8 cellular contexts compared by ENCODE assay signal in the genomic region with DNA sequence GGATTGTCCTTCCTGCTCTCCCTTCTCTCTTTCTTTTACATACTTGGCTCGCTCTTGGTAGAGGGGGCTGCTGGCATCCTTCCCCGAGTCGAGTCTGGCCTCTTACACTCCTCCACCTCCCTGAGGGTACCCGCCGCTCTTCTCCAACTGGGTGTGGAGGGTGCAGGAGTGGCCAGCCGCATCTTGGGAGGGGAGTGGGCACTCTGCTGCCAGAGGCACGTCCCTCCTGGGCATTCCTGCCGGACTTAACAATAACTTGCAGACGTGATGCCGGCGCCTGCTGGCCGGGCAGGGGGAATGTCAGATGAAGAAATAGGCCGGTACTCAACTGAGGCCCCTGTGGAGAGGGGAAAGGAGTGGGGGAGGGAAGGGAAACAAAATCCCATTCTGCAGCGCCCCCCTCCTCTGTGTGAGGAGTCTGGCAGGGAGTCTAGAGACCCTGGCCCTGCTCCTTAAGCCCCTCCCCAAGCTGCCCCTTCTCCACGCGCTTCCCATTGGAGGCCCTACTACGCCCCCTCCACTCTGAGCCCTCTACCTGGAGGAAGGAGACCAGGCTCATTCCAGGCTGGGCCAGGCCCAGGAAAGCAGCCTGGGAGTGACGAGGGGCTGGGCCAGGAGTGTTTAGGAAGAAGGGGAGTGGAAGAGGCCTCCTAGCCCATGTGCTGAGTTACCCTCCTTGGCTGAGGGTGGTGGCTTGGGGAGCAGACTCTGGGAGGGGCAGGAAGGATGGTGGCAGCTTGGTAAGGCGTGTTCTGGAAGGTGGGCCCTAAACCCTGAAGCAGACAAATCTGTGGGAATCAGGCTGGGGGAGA. TPM values are rescaled to one million over a fixed set of nuclear protein-coding genes. Genes with fewer than 3 reads are reported as not detected.
DNase-seq lines count a peak whose midpoint lies in the region; ATAC-seq and TF ChIP-seq lines count a peak whose summit lies in the region.

No MANE protein-coding gene starts in this region.

- H3K27me3 Mint-ChIP-seq in activated naive CD4-positive, alpha-beta T cell treated with anti-CD3 and anti-CD28 coated beads for 36 hours (ENCODE audit: low read depth), result no peaks in the 10 kb centered on the region
- peaks cover 20% of the 10 kb centered on the region for H3K27me3 Mint-ChIP-seq in endodermal cell (ENCODE audit: insufficient read depth)

- H3K27ac Mint-ChIP-seq in activated naive CD4-positive, alpha-beta T cell treated with anti-CD3 and anti-CD28 coated beads for 36 hours, result peak overlapping the region; percentile 80
- peak overlapping the region; percentile 97 for H3K27ac Mint-ChIP-seq in endodermal cell

- H3K27me3 ChIP-seq in endodermal cell (ENCODE audit: control insufficient read depth, insufficient read depth, low read length, poor library complexity, severe bottlenecking), result no peaks in the 10 kb centered on the region
- H3K27me3 ChIP-seq in mucosa of rectum (ENCODE audit: control insufficient read depth in 2 of 2, insufficient read depth in 2 of 2, low read length in 2 of 2), result no peaks in the 10 kb centered on the region
- no peaks in the 10 kb centered on the region for H3K27me3 ChIP-seq in aorta (ENCODE audit: control insufficient read depth in 1 of 2, insufficient read depth in 2 of 2, low read length in 1 of 2)

- CTCF ChIA-PET in activated naive CD4-positive, alpha-beta T cell treated with anti-CD3 and anti-CD28 coated beads for 36 hours (lab: Charles Lee), result interaction anchor here (0.5 to 4.6 kb wide), 6 partner anchors 25 to 349 kb away, joined by 3 to 82 read pairs (median 6); no protein-coding TSS in a partner anchor

- peaks cover 4% of the 10 kb centered on the region for H3K36me3 ChIP-seq in endodermal cell (ENCODE audit: control insufficient read depth, insufficient read depth, low read length)
- no peaks in the 10 kb centered on the region for H3K36me3 ChIP-seq in mucosa of rectum (ENCODE audit: control insufficient read depth in 2 of 2, insufficient read depth in 2 of 2, low read length in 2 of 2)
- H3K36me3 ChIP-seq in aorta (ENCODE audit: control insufficient read depth in 1 of 2, insufficient read depth in 2 of 2, low read length in 1 of 2), result no peaks in the 10 kb centered on the region

- H3K4me1 ChIP-seq in endodermal cell (ENCODE audit: control insufficient read depth, insufficient read depth, low read length) (peaks cover 3% of the 10 kb centered on the region), mucosa of rectum (ENCODE audit: control insufficient read depth in 2 of 2, insufficient read depth in 2 of 2, low read length in 2 of 2) (peaks cover 41 to 52% of the 10 kb centered on the region in 2 donors), aorta (ENCODE audit: control insufficient read depth in 1 of 2, insufficient read depth in 2 of 2, low read length in 2 of 2) (peaks cover 0 to 4% of the 10 kb centered on the region in 2 donors)

- H3K9me3 ChIP-seq in endodermal cell (ENCODE audit: control insufficient read depth, low read length), result no peaks in the 10 kb centered on the region
- H3K9me3 ChIP-seq in mucosa of rectum (ENCODE audit: control insufficient read depth in 2 of 2, low read length in 2 of 2), result no peaks in the 10 kb centered on the region
- no peaks in the 10 kb centered on the region for H3K9me3 ChIP-seq in aorta (ENCODE audit: control insufficient read depth, low read length)

- 1 to 2% methylated on average over 8 to 19 of the region's 19 CpGs for WGBS in endodermal cell (ENCODE audit: insufficient coverage in 1 of 2, insufficient read length in 1 of 2), 2 experiments
- 0 to 1% methylated on average over 19 of the region's 19 CpGs for WGBS in aorta, 2 donors

- H3K9ac ChIP-seq in endodermal cell (ENCODE audit: extremely low read depth, low read length, poor library complexity, severe bottlenecking) (peak overlapping the region; percentile 53), mucosa of rectum (ENCODE audit: low read depth in 1 of 2, low read length in 2 of 2) (peak overlapping the region; percentile 79 to 82)

- peak; percentile 65 for TF ChIP-seq CTCF in endodermal cell (conservative IDR thresholded peaks at IDR 0.05)

- H3K27ac ChIP-seq in endodermal cell (ENCODE audit: low read depth, low read length) (peak overlapping the region; percentile 71), mucosa of rectum (ENCODE audit: low read depth in 2 of 2, low read length in 2 of 2) (peak overlapping the region; percentile 72 to 89), aorta (ENCODE audit: low read depth in 1 of 2, low read length in 2 of 2) (peak overlapping the region; percentile 49 to 81)

- H3K4me3 Mint-ChIP-seq in activated naive CD4-positive, alpha-beta T cell treated with anti-CD3 and anti-CD28 coated beads for 36 hours, result peak overlapping the region; percentile 91
- H3K4me3 Mint-ChIP-seq in endodermal cell, result peak overlapping the region; percentile 82

- H3K4me3 ChIP-seq in endodermal cell (ENCODE audit: low read length) (peak overlapping the region; percentile 93), mucosa of rectum (ENCODE audit: low read length in 2 of 2) (peak overlapping the region; percentile 68 to 87), aorta (ENCODE audit: low read length in 2 of 2) (peak overlapping the region; percentile 73 to 92)

- peak; percentile 14 for DNase-seq in activated naive CD4-positive, alpha-beta T cell treated with anti-CD3 and anti-CD28 coated beads for 36 hours
- no peak for DNase-seq in activated naive CD4-positive, alpha-beta T cell treated with Interleukin-2 at 50 U/mL for 16 hours
- peak; percentile 96 for DNase-seq in endodermal cell
- DNase-seq in aorta, result peak; percentile 74 to 86
- DNase-seq in SHP77 (lab: John Stamatoyannopoulos, UW), result no peak

- H3K9me3 Mint-ChIP-seq in activated naive CD4-positive, alpha-beta T cell treated with anti-CD3 and anti-CD28 coated beads for 36 hours, result no peaks in the 10 kb centered on the region
- no peaks in the 10 kb centered on the region for H3K9me3 Mint-ChIP-seq in endodermal cell

- peak; percentile 37 for ATAC-seq in SK-N-SH treated with all-trans-retinoic acid at 6 μM for 48 hours
- peak; percentile 62 for ATAC-seq in aorta (ENCODE audit: low FRiP score)
- ATAC-seq in GM19395 (IDR thresholded peaks at IDR 0.05; ENCODE audit: unreplicated experiment), result no peak

- peaks cover 60% of the 10 kb centered on the region for H3K4me1 Mint-ChIP-seq in activated naive CD4-positive, alpha-beta T cell treated with anti-CD3 and anti-CD28 coated beads for 36 hours (ENCODE audit: low read depth)
- H3K4me1 Mint-ChIP-seq in endodermal cell, result peaks cover 49% of the 10 kb centered on the region

- H3K36me3 Mint-ChIP-seq in activated naive CD4-positive, alpha-beta T cell treated with anti-CD3 and anti-CD28 coated beads for 36 hours (ENCODE audit: low read depth), result no peaks in the 10 kb centered on the region
- H3K36me3 Mint-ChIP-seq in endodermal cell (ENCODE audit: low read depth), result peaks cover 8% of the 10 kb centered on the region

- intact Hi-C loops in activated naive CD4-positive, alpha-beta T cell treated with anti-CD3 and anti-CD28 coated beads for 36 hours (cut with micrococcal nuclease), result loop anchor here (5.0 to 10.0 kb wide), 3 partner anchors 301 to 786 kb away; partner anchors contain the start of gene PPP1R15B
- intact Hi-C loops in aorta (cut with DNase I), result loop anchor here (2.0 to 5.0 kb wide), 4 partner anchors 44 to 126 kb away; no protein-coding TSS in a partner anchor

TF ChIP-seq in SK-N-SH treated with all-trans-retinoic acid at 6 μM for 48 hours, 23 proteins besides CTCF, POLR2A, EP300 and RAD21 (continues in another document):
- no peak for TF ChIP-seq PPARA (CRISPR knock-in tag; IDR thresholded peaks at IDR 0.05; ENCODE audit: borderline replicate concordance)
- no peak for TF ChIP-seq ARNTL (CRISPR knock-in tag; IDR thresholded peaks at IDR 0.05; ENCODE audit: borderline replicate concordance, low read depth)
- no peak for TF ChIP-seq OSR1 (CRISPR knock-in tag; IDR thresholded peaks at IDR 0.05)
- TF ChIP-seq ZNF565 (CRISPR knock-in tag; conservative IDR thresholded peaks at IDR 0.05; ENCODE audit: low read depth), result no peak
- TF ChIP-seq BACH2 (CRISPR knock-in tag; IDR thresholded peaks at IDR 0.05; ENCODE audit: borderline replicate concordance), result no peak
- no peak for TF ChIP-seq GLIS3 (CRISPR knock-in tag; IDR thresholded peaks at IDR 0.05)
- no peak for TF ChIP-seq CREB5 (CRISPR knock-in tag; IDR thresholded peaks at IDR 0.05; ENCODE audit: low read depth)
- no peak for TF ChIP-seq ZNF8 (CRISPR knock-in tag; IDR thresholded peaks at IDR 0.05)
- TF ChIP-seq, protein P1, sequence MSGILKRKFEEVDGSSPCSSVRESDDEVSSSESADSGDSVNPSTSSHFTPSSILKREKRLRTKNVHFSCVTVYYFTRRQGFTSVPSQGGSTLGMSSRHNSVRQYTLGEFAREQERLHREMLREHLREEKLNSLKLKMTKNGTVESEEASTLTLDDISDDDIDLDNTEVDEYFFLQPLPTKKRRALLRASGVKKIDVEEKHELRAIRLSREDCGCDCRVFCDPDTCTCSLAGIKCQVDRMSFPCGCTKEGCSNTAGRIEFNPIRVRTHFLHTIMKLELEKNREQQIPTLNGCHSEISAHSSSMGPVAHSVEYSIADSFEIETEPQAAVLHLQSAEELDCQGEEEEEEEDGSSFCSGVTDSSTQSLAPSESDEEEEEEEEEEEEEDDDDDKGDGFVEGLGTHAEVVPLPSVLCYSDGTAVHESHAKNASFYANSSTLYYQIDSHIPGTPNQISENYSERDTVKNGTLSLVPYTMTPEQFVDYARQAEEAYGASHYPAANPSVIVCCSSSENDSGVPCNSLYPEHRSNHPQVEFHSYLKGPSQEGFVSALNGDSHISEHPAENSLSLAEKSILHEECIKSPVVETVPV (CRISPR knock-in tag; IDR thresholded peaks at IDR 0.05), result no peak
- TF ChIP-seq ZFP3 (CRISPR knock-in tag; IDR thresholded peaks at IDR 0.05), result no peak
- no peak for TF ChIP-seq SNAI2 (CRISPR knock-in tag; IDR thresholded peaks at IDR 0.05)
- no peak for TF ChIP-seq ZFP30 (CRISPR knock-in tag; IDR thresholded peaks at IDR 0.05)
- no peak for TF ChIP-seq ISL1 (CRISPR knock-in tag; IDR thresholded peaks at IDR 0.05)
- TF ChIP-seq ZNF70 (CRISPR knock-in tag; IDR thresholded peaks at IDR 0.05), result no peak

RNA-seq across cellular contexts. Expression of gene ATP2B4, which starts 1.8 kb away (rescaled TPM):
- 10 to 100 TPM; 17.7 to 19.6 TPM for total RNA-seq in activated naive CD4-positive, alpha-beta T cell treated with anti-CD3 and anti-CD28 coated beads for 36 hours
- 10 to 100 TPM; 34.9 to 60.0 TPM for total RNA-seq in endodermal cell
- polyA plus RNA-seq in endodermal cell (2013, experiment 1 of 2), result 67.4 TPM
- 64.6 TPM for polyA plus RNA-seq in endodermal cell (2013, experiment 2 of 2)
- 100 to 1,000 TPM; 154 to 169 TPM for total RNA-seq in aorta
- polyA plus RNA-seq in aorta, result 10 to 100 TPM; 15.2 to 67.8 TPM

Comparison
In these comparisons a context has a peak if more than half of its experiments do, and no peak if none do; other contexts are left out.
1. DNase-seq: peak in activated naive CD4-positive, alpha-beta T cell treated with anti-CD3 and anti-CD28 coated beads for 36 hours (single experiment), endodermal cell (single experiment) and aorta (2 of 2); none in activated naive CD4-positive, alpha-beta T cell treated with Interleukin-2 at 50 U/mL for 16 hours (single experiment) and SHP77 (0 of 2).
2. Peak in every context shown above with its lines, with median percentiles within 50 percentile points of each other: H3K27ac ChIP-seq and H3K4me3 ChIP-seq.